21 cellular contexts compared by ENCODE assay signal in genomic region chr17:65176646-65177409, GRCh38. TPM values are rescaled to one million over a fixed set of nuclear protein-coding genes. Genes with fewer than 3 reads are reported as not detected.
DNase-seq lines count a peak whose midpoint lies in the region; ATAC-seq, FAIRE-seq and TF ChIP-seq lines count a peak whose summit lies in the region.
"Had no signal": no experiment of that assay in that cellular context is flagged by ENCODE, and none has a peak within 500 bp of the region (broad histone marks: within the 10 kb centered on the region; RNA-seq: fewer than 3 reads in every experiment).

No MANE protein-coding gene starts in this region.

- no peak for DNase-seq in activated naive CD4-positive, alpha-beta T cell treated with anti-CD3 and anti-CD28 coated beads, Interleukin-2, amount 50 U/mL, for 72 hours (ENCODE audit: low spot score in 2 of 2)
- DNase-seq in IMR-90 (no peak), urothelium cell line (ENCODE audit: low spot score) (no peak), thyroid gland (no peak)
- no peak for DNase-seq in effector memory CD8-positive, alpha-beta T cell
- DNase-seq: C1 segment of cervical spinal cord, DMS 273 treated with DMSO at 0.1 percent for 48 hours, GF-D8, GM23248, NCI-H1105, NCI-H1694 treated with DMSO at 0.1 percent for 48 hours, NCI-H2107, NCI-H2227 treated with DMSO at 0.1 percent for 48 hours, NCI-H524 treated with DMSO at 0.1 percent for 48 hours, Right ventricle myocardium superior had no signal

- H3K9me3 ChIP-seq in IMR-90 (ENCODE audit: control insufficient read depth, insufficient read depth, low read length) (no peaks in the 10 kb centered on the region), thyroid gland (no peaks in the 10 kb centered on the region)
- H3K9me3 ChIP-seq: A549 had no signal

- no peaks in the 10 kb centered on the region for H3K36me3 Mint-ChIP-seq in activated naive CD4-positive, alpha-beta T cell treated with anti-CD3 and anti-CD28 coated beads, Interleukin-2, amount 50 U/mL, for 24 hours
- no peaks in the 10 kb centered on the region for H3K36me3 Mint-ChIP-seq in activated naive CD4-positive, alpha-beta T cell treated with anti-CD3 and anti-CD28 coated beads, Interleukin-2, amount 50 U/mL, for 72 hours
- H3K36me3 Mint-ChIP-seq in effector memory CD8-positive, alpha-beta T cell (ENCODE audit: insufficient read depth), result peaks cover 3% of the 10 kb centered on the region

- POLR2A ChIA-PET in IMR-90 (lab: Charles Lee; ENCODE audit: unreplicated experiment), result no interaction called here

- H3K79me1 ChIP-seq in IMR-90 (ENCODE audit: low read depth in 1 of 2, low read length in 2 of 2), result no peaks in the 10 kb centered on the region

- TF ChIP-seq CTCF in IMR-90 (conservative IDR thresholded peaks at IDR 0.05; ENCODE audit: low read depth, low read length) (no peak), thyroid gland (IDR thresholded peaks at IDR 0.05) (no peak)

- peaks cover 12% of the 10 kb centered on the region for H3K4me1 ChIP-seq in IMR-90 (ENCODE audit: control insufficient read depth, insufficient read depth, low read length)
- no peaks in the 10 kb centered on the region for H3K4me1 ChIP-seq in thyroid gland

- no peak for TF ChIP-seq POLR2A in IMR-90 (IDR thresholded peaks at IDR 0.05; ENCODE audit: low read depth, low read length)
- TF ChIP-seq POLR2A in thyroid gland (IDR thresholded peaks at IDR 0.05), result no peak

- H4K8ac ChIP-seq in IMR-90 (ENCODE audit: low read depth in 2 of 2, low read length in 2 of 2), result peak overlapping the region in 1 of 2 experiments; percentile 87; a peak in 2 of 4 replicates

- ATAC-seq in activated naive CD4-positive, alpha-beta T cell treated with anti-CD3 and anti-CD28 coated beads, Interleukin-2, amount 50 U/mL, for 72 hours, result no peak
- ATAC-seq in IMR-90 (ENCODE audit: low read depth), result no peak
- ATAC-seq in effector memory CD8-positive, alpha-beta T cell (replicated peaks), result no peak
- ATAC-seq in HG03457 (IDR thresholded peaks at IDR 0.05; ENCODE audit: unreplicated experiment), result no peak
- ATAC-seq: A549, HCT116 had no signal

- no peak overlapping the region for H3K14ac ChIP-seq in IMR-90 (replicated peaks; ENCODE audit: low read depth, low read length)

- H2AK5ac ChIP-seq in IMR-90 (ENCODE audit: low read depth, low read length), result peak overlapping the region; percentile 98

- TF ChIP-seq RAD21 in IMR-90 (IDR thresholded peaks at IDR 0.05; ENCODE audit: low read length), result no peak

- H3K4me3 Mint-ChIP-seq in activated naive CD4-positive, alpha-beta T cell treated with anti-CD3 and anti-CD28 coated beads, Interleukin-2, amount 50 U/mL, for 24 hours, result no peak overlapping the region
- peak overlapping the region in 1 of 2 donors; percentile 7 for H3K4me3 Mint-ChIP-seq in effector memory CD8-positive, alpha-beta T cell

- H3K9ac ChIP-seq in IMR-90 (ENCODE audit: low read depth, low read length), result no peak overlapping the region
- H3K9ac ChIP-seq: GM23248 had no signal

- peak overlapping the region; percentile 20 for H3K27ac Mint-ChIP-seq in activated naive CD4-positive, alpha-beta T cell treated with anti-CD3 and anti-CD28 coated beads, Interleukin-2, amount 50 U/mL, for 24 hours
- H3K27ac Mint-ChIP-seq in activated naive CD4-positive, alpha-beta T cell treated with anti-CD3 and anti-CD28 coated beads, Interleukin-2, amount 50 U/mL, for 72 hours, result peak overlapping the region in 1 of 2 donors; percentile 8
- peak overlapping the region; percentile 58 to 79 for H3K27ac Mint-ChIP-seq in effector memory CD8-positive, alpha-beta T cell

- H3K27ac ChIP-seq in IMR-90 (ENCODE audit: insufficient read depth, low read length), result no peak overlapping the region
- H3K27ac ChIP-seq in thyroid gland, result no peak overlapping the region
- H3K27ac ChIP-seq: A549, GM23248 had no signal

- no peak overlapping the region for H4K5ac ChIP-seq in IMR-90 (ENCODE audit: low read depth, low read length)

- 94 to 100% methylated on average over 3 of the region's 5 CpGs for WGBS in IMR-90 (ENCODE audit: extremely low coverage in 2 of 2, insufficient read length in 1 of 2), 2 experiments
- WGBS in thyroid gland, 2 donors, result 95 to 97% methylated on average over 5 of the region's 5 CpGs

- H2AK9ac ChIP-seq in IMR-90 (replicated peaks; ENCODE audit: low read depth, low read length, poor library complexity), result no peak overlapping the region

- peak overlapping the region; percentile 88; the same call in 1 of the 2 replicates for H4K91ac ChIP-seq in IMR-90 (ENCODE audit: insufficient read depth, low read depth, low read length)

- H3K23ac ChIP-seq in IMR-90 (ENCODE audit: low read depth, low read length), result no peak overlapping the region

- in situ Hi-C loops in IMR-90 (cut with MboI; ENCODE audit: low sequenced_read_pairs), result no loop called here

- H3K27me3 ChIP-seq in IMR-90 (ENCODE audit: control insufficient read depth, insufficient read depth, low read length) (no peaks in the 10 kb centered on the region), thyroid gland (no peaks in the 10 kb centered on the region)

- peak overlapping the region; percentile 93; the same call in 1 of the 2 replicates for H2BK120ac ChIP-seq in IMR-90 (ENCODE audit: low read depth, low read length)

- H2BK15ac ChIP-seq in IMR-90 (ENCODE audit: low read depth, low read length), result peak overlapping the region; percentile 97; the same call in 1 of the 3 replicates

- H3K9me3 Mint-ChIP-seq in activated naive CD4-positive, alpha-beta T cell treated with anti-CD3 and anti-CD28 coated beads, Interleukin-2, amount 50 U/mL, for 24 hours, result no peaks in the 10 kb centered on the region
- peaks cover 9 to 13% of the 10 kb centered on the region in 2 donors for H3K9me3 Mint-ChIP-seq in activated naive CD4-positive, alpha-beta T cell treated with anti-CD3 and anti-CD28 coated beads, Interleukin-2, amount 50 U/mL, for 72 hours
- H3K9me3 Mint-ChIP-seq in effector memory CD8-positive, alpha-beta T cell, result peaks cover 7 to 15% of the 10 kb centered on the region in 2 donors

- H3K18ac ChIP-seq in IMR-90 (ENCODE audit: low read depth, low read length), result no peak overlapping the region

- 0 out of 2 replicates have a peak overlapping the region, but pooled peaks have one; percentile 88 for H3K4ac ChIP-seq in IMR-90 (ENCODE audit: low read depth, low read length)

- peaks cover 30% of the 10 kb centered on the region for H3K4me1 Mint-ChIP-seq in activated naive CD4-positive, alpha-beta T cell treated with anti-CD3 and anti-CD28 coated beads, Interleukin-2, amount 50 U/mL, for 24 hours
- H3K4me1 Mint-ChIP-seq in effector memory CD8-positive, alpha-beta T cell (ENCODE audit: low read depth in 2 of 2), result peaks cover 53 to 58% of the 10 kb centered on the region in 2 donors

- H3K27me3 Mint-ChIP-seq in activated naive CD4-positive, alpha-beta T cell treated with anti-CD3 and anti-CD28 coated beads, Interleukin-2, amount 50 U/mL, for 24 hours, result no peaks in the 10 kb centered on the region
- H3K27me3 Mint-ChIP-seq in effector memory CD8-positive, alpha-beta T cell, result no peaks in the 10 kb centered on the region

- peaks cover 35% of the 10 kb centered on the region for H3K9me1 ChIP-seq in IMR-90 (ENCODE audit: insufficient read depth, low read length)

- intact Hi-C loops in IMR-90 (cut with micrococcal nuclease), result no loop called here
- intact Hi-C loops in thyroid gland (cut with DNase I), result no loop called here

- no peak overlapping the region for H2AFZ ChIP-seq in IMR-90 (replicated peaks; ENCODE audit: low read length, poor library complexity)
- H2AFZ ChIP-seq: GM23248 had no signal

- no peaks in the 10 kb centered on the region for H3K36me3 ChIP-seq in IMR-90 (ENCODE audit: control insufficient read depth, insufficient read depth, low read length)
- H3K36me3 ChIP-seq in thyroid gland, result no peaks in the 10 kb centered on the region

- peak overlapping the region; percentile 97 for H2BK20ac ChIP-seq in IMR-90 (ENCODE audit: low read depth, low read length)

- H3K4me2 ChIP-seq in IMR-90 (ENCODE audit: low read depth, low read length), result no peak overlapping the region
- H3K4me2 ChIP-seq: A549 had no signal

- no peak overlapping the region for H3K56ac ChIP-seq in IMR-90 (ENCODE audit: extremely low read depth, insufficient read depth, low read length)

- dilution Hi-C loops in IMR-90 (cut with HindIII; ENCODE audit: low sequenced_read_pairs, unreplicated experiment), result no loop called here

- H3K4me3 ChIP-seq in IMR-90 (ENCODE audit: insufficient read depth, low read depth, low read length), result no peak overlapping the region
- H3K4me3 ChIP-seq in thyroid gland (replicated peaks in 1 of 3), result no peak overlapping the region
- H3K4me3 ChIP-seq: A549, GM23248 had no signal

- BruUV-seq in IMR-90 (replicated peaks; lab: Mats Ljungman, UMichigan), result no TSS peak

- H2BK5ac ChIP-seq in IMR-90 (ENCODE audit: low read depth, low read length, poor library complexity, severe bottlenecking), result peak overlapping the region; percentile 31

- peak; percentile 65 for FAIRE-seq in urothelium cell line (lab: Jason Lieb, UNC)
- FAIRE-seq: A549, GM12891, RCC 7860 had no signal

- H4K20me1 ChIP-seq in IMR-90 (ENCODE audit: insufficient read depth, low read length), result no peaks in the 10 kb centered on the region

- CTCF ChIA-PET in IMR-90 (lab: Yijun Ruan, JAX), result no interaction called here

TF ChIP-seq in IMR-90, 13 proteins besides CTCF, POLR2A, EP300 and RAD21 (continues in another document):
- TF ChIP-seq RCOR1 (IDR thresholded peaks at IDR 0.05; ENCODE audit: insufficient replicate concordance, low read length) (no peak), MAFK (IDR thresholded peaks at IDR 0.05; ENCODE audit: low read depth, low read length) (no peak), MXI1 (IDR thresholded peaks at IDR 0.05; ENCODE audit: borderline replicate concordance, low read depth, low read length) (no peak), CEBPB (IDR thresholded peaks at IDR 0.05; ENCODE audit: low read depth, low read length) (no peak), BHLHE40 (IDR thresholded peaks at IDR 0.05; ENCODE audit: low read depth, low read length) (no peak), USF2 (IDR thresholded peaks at IDR 0.05; ENCODE audit: low read depth, low read length) (no peak), MAZ (IDR thresholded peaks at IDR 0.05; ENCODE audit: borderline replicate concordance, low read depth, low read length) (no peak), FOS (IDR thresholded peaks at IDR 0.05; ENCODE audit: low read depth, low read length) (no peak)

RNA-seq across cellular contexts. Expression of gene RGS9, which starts 39.7 kb away (rescaled TPM):
- total RNA-seq in activated naive CD4-positive, alpha-beta T cell treated with anti-CD3 and anti-CD28 coated beads, Interleukin-2, amount 50 U/mL, for 72 hours, result 1 to 10 TPM; 1.1 to 1.7 TPM
- total RNA-seq in IMR-90 (2012; rRNA removed), result 0.90 and 1.4 TPM in 2 replicates
- 0.77 and 1.1 TPM in 2 replicates for polyA plus RNA-seq in IMR-90 (2012; rRNA removed)
- 0.41 and 0.58 TPM in 2 replicates for polyA plus RNA-seq in IMR-90 (2012; cell fraction: cytosol; rRNA removed)
- 0.60 and 1.3 TPM in 2 replicates for polyA plus RNA-seq in IMR-90 (2012; cell fraction: nucleus; rRNA removed; ENCODE audit: low replicate concordance)
- total RNA-seq in thyroid gland, result 10 to 100 TPM in 1 of 4 donors, 1 to 10 TPM in 3; 6.0 to 15.5 (median 6.7) TPM
- polyA plus RNA-seq: GM23248 had no signal
